Comparison of ENCODE assay signal across 9 cellular contexts in the genomic region with DNA sequence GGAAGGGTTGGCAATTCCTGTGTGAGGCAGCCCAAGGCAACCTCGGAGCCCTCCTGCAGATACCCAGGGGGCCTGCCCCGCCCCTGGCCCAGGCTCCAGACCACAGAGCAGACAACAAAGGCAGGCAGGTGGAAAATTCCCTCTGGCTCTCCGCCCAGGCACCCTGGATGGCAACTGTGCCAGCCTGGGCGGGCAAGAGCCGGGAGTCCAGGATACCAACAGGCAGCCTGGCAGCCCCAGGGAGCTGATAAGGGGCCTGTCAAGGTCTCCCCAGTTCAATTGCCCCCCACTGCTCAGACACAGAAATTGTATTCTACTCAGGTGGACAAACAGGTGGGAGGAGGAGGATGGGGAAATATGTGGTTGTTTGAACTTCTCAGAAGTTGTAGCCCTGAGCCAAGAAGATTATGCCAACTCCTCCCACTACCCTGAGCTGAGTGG. TPM values are rescaled to one million over a fixed set of nuclear protein-coding genes. Genes with fewer than 3 reads are reported as not detected.
DNase-seq lines count a peak whose midpoint lies in the region; TF ChIP-seq lines count a peak whose summit lies in the region.
"Had no signal": no experiment of that assay in that cellular context is flagged by ENCODE, and none has a peak within 500 bp of the region (broad histone marks: within the 10 kb centered on the region; RNA-seq: fewer than 3 reads in every experiment).

No MANE protein-coding gene starts in this region.

- H3K9me3 ChIP-seq in transverse colon: no peaks in the 10 kb centered on the region

- no peak for TF ChIP-seq POLR2A in transverse colon (IDR thresholded peaks at IDR 0.05)

- peaks cover 17 to 60% (median 48%) of the 10 kb centered on the region in 4 donors for H3K4me1 ChIP-seq in transverse colon

- no peak for TF ChIP-seq EP300 in transverse colon (IDR thresholded peaks at IDR 0.05; ENCODE audit: low read depth)

- H3K4me3 ChIP-seq in transverse colon: no peak overlapping the region

- WGBS in transverse colon (ENCODE audit: low coverage in 1 of 2), 2 donors: 53% methylated on average over 5 of the region's 5 CpGs; no CpG with 5 or more reads in 1 of the 2 donors

- intact Hi-C loops in transverse colon (cut with DNase I; ENCODE audit: low total_unique reads): no loop called here

- in situ Hi-C loops in transverse colon (cut with MboI; ENCODE audit: low pct_ligation_motif_present in 1 of 4, low pct_unique_long_range_greater_than_20kb in 1 of 4, low sequenced_read_pairs in 3 of 4): no loop called here

- H3K27ac ChIP-seq in layer of hippocampus (ENCODE audit: low read depth, low read length) (peak overlapping the region; percentile 12), transverse colon (peak overlapping the region; percentile 92 to 95 (median 92))

- no peak for TF ChIP-seq CTCF in transverse colon (IDR thresholded peaks at IDR 0.05)

- no peaks in the 10 kb centered on the region for H3K27me3 ChIP-seq in layer of hippocampus (ENCODE audit: control insufficient read depth, insufficient read depth, low read length)
- no peaks in the 10 kb centered on the region for H3K27me3 ChIP-seq in transverse colon

- DNase-seq in NCI-H1417 (lab: John Stamatoyannopoulos, UW): peak; percentile 61 to 94 (median 88)
- DNase-seq in SHP77 (lab: John Stamatoyannopoulos, UW): peak; percentile 42 to 81
- peak; percentile 79 for DNase-seq in transverse colon
- no peak for DNase-seq in iPS-NIHi7 (ENCODE audit: extremely low spot score)
- no peak for DNase-seq in HPDE6-E6E7 (ENCODE audit: extremely low spot score)
- DNase-seq in SIG-M5 (lab: John Stamatoyannopoulos, UW): no peak
- DNase-seq in stimulated activated CD4-positive, alpha-beta T cell treated with anti-CD3 and anti-CD28 coated beads, Interleukin-15, amount 100 ng/mL, for 24 hours: no peak
- DNase-seq: stimulated activated CD4-positive, alpha-beta T cell treated with anti-CD3 and anti-CD28 coated beads, Interleukin-12 subunit alpha, Interleukin-12 subunit beta, amount 100 ng/mL, for 4 hours had no signal

- H3K36me3 ChIP-seq in transverse colon: no peaks in the 10 kb centered on the region

RNA-seq across cellular contexts. Expression of a gene that starts 15.4 kb away (rescaled TPM):
- under 1 TPM in 2 of 4 donors, not detected in 2; 0.55 to 0.95 TPM for total RNA-seq in transverse colon

RNA-seq across cellular contexts. Expression of a gene that starts 37.2 kb away (rescaled TPM):
- total RNA-seq in transverse colon: 10 to 100 TPM in 3 of 4 donors, 1 to 10 TPM in 1; 9.0 to 27.2 (median 21.6) TPM

RNA-seq across cellular contexts. Expression of a gene that starts 53.1 kb away (rescaled TPM):
- 10 to 100 TPM in 2 of 4 donors, 1 to 10 TPM in 1, not detected in 1; 5.2 to 32.5 (median 14.0) TPM for total RNA-seq in transverse colon

Comparison
In these comparisons a context has a peak if more than half of its experiments do, and no peak if none do; other contexts are left out.
1. DNase-seq: peak in NCI-H1417 (3 of 3), SHP77 (2 of 2) and transverse colon (single experiment); none in iPS-NIHi7 (single experiment), HPDE6-E6E7 (single experiment), SIG-M5 (single experiment) and stimulated activated CD4-positive, alpha-beta T cell treated with anti-CD3 and anti-CD28 coated beads, Interleukin-15, amount 100 ng/mL, for 24 hours (single experiment).